Comparison of ENCODE assay signal across 9 cellular contexts in genomic region chr1:40699787-40700186, GRCh38.
A peak's percentile ranks its signal among the peaks of the same experiment; 100 is the strongest.
DNase-seq lines count a peak whose midpoint lies in the region; ATAC-seq and FAIRE-seq lines count a peak whose summit lies in the region.
"Had no signal": no experiment of that assay in that cellular context is flagged by ENCODE, and none has a peak within 500 bp of the region (broad histone marks: within the 10 kb centered on the region; RNA-seq: fewer than 3 reads in every experiment).

No MANE protein-coding gene starts in this region.

- ATAC-seq in GM21381 (IDR thresholded peaks at IDR 0.05; ENCODE audit: unreplicated experiment) (peak; percentile 59), HG03159 (IDR thresholded peaks at IDR 0.05; ENCODE audit: unreplicated experiment) (peak; percentile 76)

- no peak for DNase-seq in GM18507 (ENCODE audit: extremely low spot score, insufficient read length, low read depth)
- DNase-seq in germinal center (ENCODE audit: low spot score), result peak; percentile 62
- no peak for DNase-seq in hippocampal formation (lab: John Stamatoyannopoulos, UW)
- no peak for DNase-seq in NCI-H1092 treated with DMSO at 0.1 percent for 48 hours (lab: John Stamatoyannopoulos, UW)
- no peak for DNase-seq in islet precursor cell
- no peak for DNase-seq in DMS153 (lab: John Stamatoyannopoulos, UW)
- DNase-seq: nephron progenitor cell had no signal

- peak; percentile 78 for FAIRE-seq in GM18507 (lab: Jason Lieb, UNC)
